In the genomic region with DNA sequence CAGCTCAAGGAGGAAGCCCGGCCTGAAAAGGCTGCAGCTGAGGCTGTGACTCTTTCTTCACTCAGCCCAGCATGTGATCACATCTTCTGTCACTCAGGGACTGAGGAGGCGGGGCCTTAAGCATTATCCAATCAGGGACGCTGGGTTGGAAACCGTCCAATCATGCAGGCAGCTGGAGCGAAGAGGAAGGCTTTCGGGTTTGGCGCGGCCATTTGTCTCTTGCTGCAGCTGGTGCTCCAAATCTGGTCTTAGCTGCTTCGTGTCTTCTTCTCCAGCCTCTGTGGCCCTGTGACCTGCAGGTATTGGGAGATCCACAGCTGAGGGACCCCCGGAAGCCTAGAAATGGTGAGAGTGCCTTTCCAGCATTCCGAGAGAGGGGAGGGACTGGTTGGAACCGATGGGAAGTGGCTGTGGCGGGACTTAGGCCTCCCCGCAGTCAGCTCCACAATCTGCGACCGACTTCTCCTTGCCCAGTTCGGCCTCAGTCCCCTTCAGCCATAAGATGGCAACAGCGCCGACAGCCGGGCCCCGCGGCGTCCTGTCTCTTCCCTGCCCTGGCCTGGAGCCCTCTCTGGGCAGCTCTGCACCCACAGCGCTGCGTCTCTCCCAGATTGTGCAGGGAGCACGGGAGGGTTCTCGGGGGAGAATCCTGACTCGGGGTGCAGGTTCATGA, we compare ENCODE assay signal across 7 cellular contexts. TPM values are rescaled to one million over a fixed set of nuclear protein-coding genes. Genes with fewer than 3 reads are reported as not detected.
A peak's percentile ranks its signal among the peaks of the same experiment; 100 is the strongest.
DNase-seq lines count a peak whose midpoint lies in the region; ATAC-seq and TF ChIP-seq lines count a peak whose summit lies in the region.

TSS of gene ZNF90 (plus strand) at position 210 of the 673 bp plus-strand sequence. CDS start at position 343, 133 bp downstream.

- H3K36me3 ChIP-seq in osteoblast (ENCODE audit: insufficient read depth, low read length) (no peaks in the 10 kb centered on the region), suprapubic skin (no peaks in the 10 kb centered on the region)

- intact Hi-C loops in Right ventricle myocardium inferior (cut with DNase I), result loop anchor here (5.0 kb wide), 1 partner anchor 89 kb away; the partner anchor contains the start of gene ZNF486

- no peak for TF ChIP-seq POLR2A in suprapubic skin (IDR thresholded peaks at IDR 0.05)

- peak within 1 kb of the TSS; percentile 95 for H3K4me2 ChIP-seq in osteoblast (ENCODE audit: insufficient read depth, low read length)

- no peak for TF ChIP-seq EP300 in suprapubic skin (IDR thresholded peaks at IDR 0.05)

- peaks cover 11% of the 10 kb centered on the region for H3K79me2 ChIP-seq in osteoblast (ENCODE audit: insufficient read depth, low read length)

- H4K20me1 ChIP-seq in osteoblast (ENCODE audit: insufficient read depth, low read length), result no peaks in the 10 kb centered on the region

- peak within 1 kb of the TSS; percentile 99 for H2AFZ ChIP-seq in osteoblast (ENCODE audit: low read length)

- H3K27ac ChIP-seq in osteoblast (ENCODE audit: low read depth, low read length), result peak within 1 kb of the TSS; percentile 36
- peak within 1 kb of the TSS; percentile 43 for H3K27ac ChIP-seq in suprapubic skin

- ATAC-seq in GM18858 (IDR thresholded peaks at IDR 0.05; ENCODE audit: unreplicated experiment), result peak; percentile 55
- peak; percentile 78 for ATAC-seq in HG03064 (IDR thresholded peaks at IDR 0.05; ENCODE audit: low read depth, unreplicated experiment)
- peak; percentile 99 to 100 for ATAC-seq in activated naive CD4-positive, alpha-beta T cell treated with anti-CD3 and anti-CD28 coated beads, Interleukin-2, amount 50 U/mL, for 72 hours
- peak; percentile 98 for ATAC-seq in Right ventricle myocardium inferior

- peaks cover 8% of the 10 kb centered on the region for H3K4me1 ChIP-seq in osteoblast (ENCODE audit: insufficient read depth, low read length)
- H3K4me1 ChIP-seq in suprapubic skin, result peaks cover 15% of the 10 kb centered on the region

- H3K27ac Mint-ChIP-seq in activated naive CD4-positive, alpha-beta T cell treated with anti-CD3 and anti-CD28 coated beads, Interleukin-2, amount 50 U/mL, for 72 hours, result peak within 1 kb of the TSS; percentile 79 to 84

- WGBS in suprapubic skin, result 1% methylated on average over 15 of the region's 28 CpGs

- H3K27me3 ChIP-seq in osteoblast (ENCODE audit: insufficient read depth, low read length) (no peaks in the 10 kb centered on the region), suprapubic skin (no peaks in the 10 kb centered on the region)

- TF ChIP-seq CTCF in osteoblast (IDR thresholded peaks at IDR 0.05; ENCODE audit: extremely low read depth, low read depth, low read length) (no peak), suprapubic skin (IDR thresholded peaks at IDR 0.05) (no peak)

- DNase-seq in RPMI8226 (peak; percentile 91), Right ventricle myocardium inferior (ENCODE audit: missing footprints) (peak; percentile 94), osteoblast (ENCODE audit: insufficient read length, low spot score, missing footprints) (peak; percentile 91), suprapubic skin (ENCODE audit: low spot score in 2 of 2) (peak; percentile 97 to 98)
- peak; percentile 86 to 92 for DNase-seq in activated naive CD4-positive, alpha-beta T cell treated with anti-CD3 and anti-CD28 coated beads, Interleukin-2, amount 50 U/mL, for 72 hours (ENCODE audit: low spot score in 2 of 2)

- H3K9me3 ChIP-seq in osteoblast (ENCODE audit: low read depth, low read length) (no peaks in the 10 kb centered on the region), suprapubic skin (no peaks in the 10 kb centered on the region)

- H3K9me3 Mint-ChIP-seq in activated naive CD4-positive, alpha-beta T cell treated with anti-CD3 and anti-CD28 coated beads, Interleukin-2, amount 50 U/mL, for 72 hours, result peaks cover 0 to 14% of the 10 kb centered on the region in 2 donors

- H3K4me3 ChIP-seq in osteoblast (ENCODE audit: insufficient read depth, low read length) (peak within 1 kb of the TSS; percentile 72), suprapubic skin (peak within 1 kb of the TSS; percentile 63)

- H3K36me3 Mint-ChIP-seq in activated naive CD4-positive, alpha-beta T cell treated with anti-CD3 and anti-CD28 coated beads, Interleukin-2, amount 50 U/mL, for 72 hours, result peaks cover 38 to 55% of the 10 kb centered on the region in 2 donors

RNA-seq across cellular contexts. Expression of gene ZNF90, which starts in this region (rescaled TPM):
- total RNA-seq in activated naive CD4-positive, alpha-beta T cell treated with anti-CD3 and anti-CD28 coated beads, Interleukin-2, amount 50 U/mL, for 72 hours, result 10 to 100 TPM; 22.6 to 26.3 TPM
- total RNA-seq in Right ventricle myocardium inferior, result 1.1 TPM
- total RNA-seq in osteoblast, result 1.1 and 1.2 TPM in 2 replicates
- 1 to 10 TPM in 3 of 4 donors, under 1 TPM in 1; 0.65 to 6.1 (median 3.9) TPM for total RNA-seq in suprapubic skin

Comparison
In these comparisons a context has a peak if more than half of its experiments do, and no peak if none do; other contexts are left out.
1. Peak in every context shown above with its lines: DNase-seq, ATAC-seq, H3K4me3 ChIP-seq and H3K27ac ChIP-seq.